22 cellular contexts compared by ENCODE assay signal in the genomic region with DNA sequence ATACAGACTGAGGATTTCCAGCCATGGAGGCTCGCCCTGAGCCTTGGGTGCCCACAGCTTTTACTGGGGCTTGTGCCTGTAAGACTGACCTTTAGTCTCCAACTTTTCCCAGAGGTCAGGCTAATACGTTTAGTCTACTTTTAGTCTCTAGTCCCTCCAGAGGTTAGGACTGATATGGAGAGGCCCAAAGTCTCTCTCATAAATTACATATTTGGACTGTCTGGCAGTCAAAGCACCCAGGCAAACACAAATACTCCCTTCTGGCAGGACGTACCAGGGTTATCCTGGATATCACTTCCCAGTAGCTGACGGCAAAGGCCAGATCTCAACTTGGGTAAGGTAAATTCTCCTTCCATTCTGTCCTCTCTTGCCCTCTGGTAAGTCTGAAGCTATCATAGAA.
DNase-seq lines count a peak whose midpoint lies in the region; ATAC-seq and TF ChIP-seq lines count a peak whose summit lies in the region.
"Had no signal": no experiment of that assay in that cellular context is flagged by ENCODE, and none has a peak within 500 bp of the region (broad histone marks: within the 10 kb centered on the region; RNA-seq: fewer than 3 reads in every experiment).

No MANE protein-coding gene starts in this region.

- ATAC-seq in left lobe of liver (peak; percentile 35), right lobe of liver (peak; percentile 16 to 51 (median 25)), HG03469 (IDR thresholded peaks at IDR 0.05; ENCODE audit: unreplicated experiment) (no peak), GM18870 (IDR thresholded peaks at IDR 0.05; ENCODE audit: unreplicated experiment) (no peak)
- ATAC-seq: GM12878 had no signal

- H3K27ac ChIP-seq in right lobe of liver: no peak overlapping the region
- H3K27ac ChIP-seq: BLaER1 had no signal

- H3K9me3 ChIP-seq in right lobe of liver: no peaks in the 10 kb centered on the region
- H3K9me3 ChIP-seq: BE2C, BLaER1 had no signal

- no peak for DNase-seq in left lobe of liver (ENCODE audit: low spot score)
- no peak for DNase-seq in right lobe of liver
- DNase-seq in stimulated activated CD8-positive, alpha-beta memory T cell treated with anti-CD3 and anti-CD28 coated beads, Interleukin-4, amount 100 ng/mL, for 48 hours: no peak
- DNase-seq: 8988T; ACHN; BE2C; C1 segment of cervical spinal cord; CD4-positive, alpha-beta memory T cell; CD4-positive, CD25-positive, alpha-beta regulatory T cell; CD8-positive, alpha-beta memory T cell; COR-L47; DMS 273 treated with DMSO at 0.1 percent for 48 hours; DMS153; DMS53; DMS79; DND-41; EL; GDM1 had no signal

- peaks cover 0 to 8% (median 4%) of the 10 kb centered on the region in 4 donors for H3K4me1 ChIP-seq in right lobe of liver
- H3K4me1 ChIP-seq: BE2C, BLaER1 had no signal

- intact Hi-C loops in right lobe of liver (cut with DNase I): no loop called here

- H3K27me3 ChIP-seq in right lobe of liver: no peaks in the 10 kb centered on the region
- H3K27me3 ChIP-seq: BE2C, BLaER1 had no signal

- no peaks in the 10 kb centered on the region for H3K36me3 ChIP-seq in right lobe of liver
- H3K36me3 ChIP-seq: BE2C, BLaER1 had no signal

- 47% methylated on average over 4 of the region's 4 CpGs for whole genome bisulfite sequencing in right lobe of liver (ENCODE audit: insufficient coverage, low coverage, low lambda C conversion rate, missing lambda C conversion rate)

- no peak for TF ChIP-seq POLR2A in right lobe of liver (IDR thresholded peaks at IDR 0.05)

- H3K4me3 ChIP-seq in right lobe of liver: no peak overlapping the region
- H3K4me3 ChIP-seq: BLaER1, GM12878 had no signal

- no peak for TF ChIP-seq CTCF in right lobe of liver (IDR thresholded peaks at IDR 0.05)

Comparison
In these comparisons a context has a peak if more than half of its experiments do, and no peak if none do; other contexts are left out.
1. ATAC-seq: peak in left lobe of liver (single experiment) and right lobe of liver (4 of 4); none in HG03469 (single experiment) and GM18870 (single experiment).